ENCODE assay signal across 1 cellular context in the genomic region with DNA sequence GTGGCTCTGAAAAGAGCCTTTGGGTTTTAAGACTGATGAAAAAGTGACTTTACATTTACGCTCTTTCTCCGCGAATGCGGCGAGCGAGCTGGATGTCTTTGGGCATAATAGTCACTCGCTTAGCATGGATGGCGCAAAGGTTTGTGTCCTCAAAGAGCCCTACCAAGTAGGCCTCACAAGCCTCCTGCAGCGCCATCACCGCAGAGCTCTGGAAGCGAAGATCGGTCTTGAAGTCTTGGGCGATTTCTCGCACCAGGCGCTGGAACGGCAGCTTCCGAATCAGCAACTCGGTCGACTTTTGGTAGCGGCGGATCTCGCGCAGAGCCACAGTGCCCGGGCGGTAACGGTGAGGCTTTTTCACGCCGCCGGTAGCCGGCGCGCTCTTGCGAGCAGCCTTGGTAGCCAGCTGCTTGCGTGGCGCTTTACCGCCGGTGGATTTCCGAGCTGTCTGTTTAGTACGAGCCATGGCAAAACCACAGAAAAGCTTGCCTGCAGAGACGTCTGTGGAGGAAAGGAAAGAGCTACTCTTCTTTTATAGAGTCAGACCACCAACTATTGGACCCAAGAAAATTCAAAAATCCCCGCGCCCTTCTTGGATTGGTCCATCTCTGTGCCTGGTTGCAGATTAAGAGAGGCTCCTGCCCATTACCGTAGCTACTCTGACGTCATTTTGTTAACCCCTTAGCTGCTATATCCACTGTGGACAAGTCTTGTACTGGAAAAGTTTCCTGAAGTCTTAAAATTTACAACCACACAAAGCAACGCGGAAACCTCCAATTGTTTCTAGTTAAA.
TF ChIP-seq lines count a peak whose summit lies in the region.

No MANE protein-coding gene starts in this region.

TF ChIP-seq in liver, 16 proteins besides CTCF, POLR2A, EP300 and RAD21 (continued from another document):
- TF ChIP-seq, protein P1, sequence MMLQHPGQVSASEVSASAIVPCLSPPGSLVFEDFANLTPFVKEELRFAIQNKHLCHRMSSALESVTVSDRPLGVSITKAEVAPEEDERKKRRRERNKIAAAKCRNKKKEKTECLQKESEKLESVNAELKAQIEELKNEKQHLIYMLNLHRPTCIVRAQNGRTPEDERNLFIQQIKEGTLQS (IDR thresholded peaks at IDR 0.05): no peak
- TF ChIP-seq NR2F2 (IDR thresholded peaks at IDR 0.05): no peak
- TF ChIP-seq FOXA2 (IDR thresholded peaks at IDR 0.05): no peak
- no peak for TF ChIP-seq FOXA1 (IDR thresholded peaks at IDR 0.05)
